Comparison of ENCODE assay signal across 22 cellular contexts in the genomic region with DNA sequence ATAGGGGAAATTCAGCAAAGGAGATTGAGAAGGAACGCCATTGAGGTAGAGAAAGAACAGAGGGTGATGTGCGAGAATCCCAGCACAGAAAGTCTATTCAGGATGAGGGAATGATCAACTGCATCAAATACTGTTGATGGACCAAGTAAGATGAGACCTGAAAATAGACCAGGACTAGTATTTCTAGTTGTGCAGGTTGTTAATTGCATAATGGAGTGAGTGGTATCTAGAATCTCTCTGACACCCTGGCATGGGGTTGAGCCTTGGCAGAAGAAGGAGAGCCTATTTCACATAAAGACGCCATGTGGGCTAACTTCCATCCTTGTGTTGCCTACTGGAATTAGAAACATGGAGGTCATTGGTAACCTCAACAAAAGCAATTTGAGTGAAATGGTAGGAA.
A peak's percentile ranks its signal among the peaks of the same experiment; 100 is the strongest.
DNase-seq lines count a peak whose midpoint lies in the region; ATAC-seq, FAIRE-seq and TF ChIP-seq lines count a peak whose summit lies in the region.
"Had no signal": no experiment of that assay in that cellular context is flagged by ENCODE, and none has a peak within 500 bp of the region (broad histone marks: within the 10 kb centered on the region; RNA-seq: fewer than 3 reads in every experiment).

No MANE protein-coding gene starts in this region.

- POLR2A ChIA-PET in PC-9 (lab: Charles Lee; ENCODE audit: unreplicated experiment) = no interaction called here

- H3F3A ChIP-seq in PC-9 (ENCODE audit: insufficient read depth, low read depth) = no peaks in the 10 kb centered on the region

- H3K4me3 Mint-ChIP-seq in endodermal cell = no peak overlapping the region
- H3K4me3 Mint-ChIP-seq: B cell; CD4-positive, alpha-beta T cell; CD8-positive, alpha-beta T cell had no signal

- no peaks in the 10 kb centered on the region for H3K27me3 Mint-ChIP-seq in endodermal cell (ENCODE audit: insufficient read depth)
- H3K27me3 Mint-ChIP-seq: B cell; CD4-positive, alpha-beta T cell had no signal

- no peaks in the 10 kb centered on the region for H3K4me1 Mint-ChIP-seq in endodermal cell
- H3K4me1 Mint-ChIP-seq: B cell had no signal

- peak; percentile 89 for FAIRE-seq in bronchial epithelial cell (lab: Jason Lieb, UNC)
- FAIRE-seq: A549, D721Med, G401.6, GM12891 had no signal

- TF ChIP-seq CTCF in PC-9 (conservative IDR thresholded peaks at IDR 0.05) (no peak), bronchial epithelial cell (IDR thresholded peaks at IDR 0.05; ENCODE audit: insufficient read depth, low read length, severe bottlenecking) (no peak), epithelial cell of esophagus (IDR thresholded peaks at IDR 0.05; ENCODE audit: insufficient read depth, low read depth, low read length, missing control alignments) (no peak), gastrocnemius medialis (IDR thresholded peaks at IDR 0.05 in 4 of 5, conservative IDR thresholded peaks at IDR 0.05 in 1 of 5) (no peak), endodermal cell (conservative IDR thresholded peaks at IDR 0.05) (no peak)

- H3K36me3 ChIP-seq in PC-9 (ENCODE audit: low read depth) (no peaks in the 10 kb centered on the region), bronchial epithelial cell (ENCODE audit: control insufficient read depth, insufficient read depth, low read length) (no peaks in the 10 kb centered on the region), gastrocnemius medialis (no peaks in the 10 kb centered on the region), endodermal cell (ENCODE audit: control insufficient read depth, insufficient read depth, low read length) (no peaks in the 10 kb centered on the region)

- no peak overlapping the region for H2AFZ ChIP-seq in PC-9

- CTCF ChIA-PET in PC-9 (lab: Charles Lee) = interaction anchor here (0.6 to 0.7 kb wide), 2 partner anchors 13 to 1386 kb away, joined by 5 read pairs; no protein-coding TSS in a partner anchor

- H3K4me3 ChIP-seq in PC-9 (no peak overlapping the region), bronchial epithelial cell (ENCODE audit: low read depth, low read length) (no peak overlapping the region), epithelial cell of esophagus (ENCODE audit: low read length) (no peak overlapping the region), gastrocnemius medialis (no peak overlapping the region), endodermal cell (ENCODE audit: low read length) (no peak overlapping the region)
- H3K4me3 ChIP-seq: A549; BLaER1 treated with 17β-estradiol and CSF1 and Interleukin-3, amounts not matched to agents 10 nM and 100 nM had no signal

- DNase-seq in PC-9 (peak in 1 of 2 experiments; percentile 52), bronchial epithelial cell (ENCODE audit: low read depth) (peak; percentile 21), epithelial cell of esophagus (ENCODE audit: low read depth) (peak; percentile 57), gastrocnemius medialis (no peak), endodermal cell (no peak), hepatic stellate cell (ENCODE audit: low spot score) (no peak)
- no peak for DNase-seq in activated CD4-positive, alpha-beta T cell treated with anti-CD3 and anti-CD28 coated beads, Interleukin-2, amount 50 U/mL, for 48 hours
- DNase-seq: AML-193; Caco-2; Calu3; CD4-positive, alpha-beta T cell; CD8-positive, alpha-beta T cell; DMS79 treated with DMSO at 0.1 percent for 48 hours; GF-D8 had no signal

- H3K9me3 ChIP-seq in PC-9 (ENCODE audit: insufficient read depth, low read depth) (no peaks in the 10 kb centered on the region; the same call in 1 of the 2 replicates), gastrocnemius medialis (no peaks in the 10 kb centered on the region), endodermal cell (ENCODE audit: control insufficient read depth, low read length) (no peaks in the 10 kb centered on the region)
- H3K9me3 ChIP-seq: A549, Caco-2 had no signal

- H3K9ac ChIP-seq in endodermal cell (ENCODE audit: extremely low read depth, low read length, poor library complexity, severe bottlenecking) = no peak overlapping the region
- H3K9ac ChIP-seq: BLaER1 treated with 17β-estradiol and CSF1 and Interleukin-3, amounts not matched to agents 10 nM and 100 nM had no signal

- 96 to 100% methylated on average over 2 to 3 of the region's 3 CpGs for WGBS in endodermal cell (ENCODE audit: insufficient coverage in 1 of 2, insufficient read length in 1 of 2), 2 experiments

- H3K79me2 ChIP-seq in PC-9 (ENCODE audit: low read depth) = no peaks in the 10 kb centered on the region

- intact Hi-C loops in PC-9 (cut with micrococcal nuclease; ENCODE audit: unreplicated experiment) = no loop called here
- intact Hi-C loops in gastrocnemius medialis (cut with DNase I; ENCODE audit: low total_unique reads) = no loop called here

- H3K27ac ChIP-seq in PC-9 (no peak overlapping the region), gastrocnemius medialis (peak overlapping the region; percentile 17 to 43 (median 32)), endodermal cell (ENCODE audit: low read depth, low read length) (no peak overlapping the region)
- H3K27ac ChIP-seq: 22Rv1; A549; BLaER1 treated with 17β-estradiol and CSF1 and Interleukin-3, amounts not matched to agents 10 nM and 100 nM; C4-2B had no signal

- H4K20me1 ChIP-seq in PC-9 (ENCODE audit: insufficient read depth) = no peaks in the 10 kb centered on the region

- BruUV-seq in PC-9 (replicated peaks; lab: Mats Ljungman, UMichigan) = no TSS peak

- ATAC-seq in gastrocnemius medialis = no peak
- ATAC-seq: A549; CD8-positive, alpha-beta T cell had no signal

- in situ Hi-C loops in gastrocnemius medialis (cut with MboI; ENCODE audit: low sequenced_read_pairs in 4 of 4) = loop anchor here in 1 of 4 donors (25.0 kb wide), 1 partner anchor 226 kb away; no protein-coding TSS in a partner anchor

- H3K9me3 Mint-ChIP-seq in endodermal cell = no peaks in the 10 kb centered on the region
- H3K9me3 Mint-ChIP-seq: CD4-positive, alpha-beta T cell; CD8-positive, alpha-beta T cell had no signal

- H3K27ac Mint-ChIP-seq in endodermal cell = no peak overlapping the region
- H3K27ac Mint-ChIP-seq: B cell; CD4-positive, alpha-beta T cell; CD8-positive, alpha-beta T cell had no signal

- no peaks in the 10 kb centered on the region for H3K9me2 ChIP-seq in PC-9 (ENCODE audit: insufficient read depth)

- H3K27me3 ChIP-seq in PC-9 (ENCODE audit: insufficient read depth, low read depth) = no peaks in the 10 kb centered on the region
- H3K27me3 ChIP-seq in bronchial epithelial cell (ENCODE audit: control insufficient read depth, insufficient read depth, low read length) = no peaks in the 10 kb centered on the region
- H3K27me3 ChIP-seq in gastrocnemius medialis = no peaks in the 10 kb centered on the region
- H3K27me3 ChIP-seq in endodermal cell (ENCODE audit: control insufficient read depth, insufficient read depth, low read length, poor library complexity, severe bottlenecking) = no peaks in the 10 kb centered on the region

- no peaks in the 10 kb centered on the region for H3K36me3 Mint-ChIP-seq in endodermal cell (ENCODE audit: low read depth)

- no peak for TF ChIP-seq POLR2A in gastrocnemius medialis (IDR thresholded peaks at IDR 0.05)

- peaks cover 17% of the 10 kb centered on the region for H3K4me1 ChIP-seq in PC-9 (replicated peaks; ENCODE audit: insufficient read depth)
- H3K4me1 ChIP-seq in gastrocnemius medialis = peaks cover 10 to 12% of the 10 kb centered on the region in 2 donors
- H3K4me1 ChIP-seq in endodermal cell (ENCODE audit: control insufficient read depth, insufficient read depth, low read length) = no peaks in the 10 kb centered on the region
- H3K4me1 ChIP-seq: Caco-2 had no signal

- 0 out of 2 replicates have a peak overlapping the region, but pooled peaks have one; percentile 3 for H3K4me2 ChIP-seq in PC-9
- H3K4me2 ChIP-seq: A549; BLaER1 treated with 17β-estradiol and CSF1 and Interleukin-3, amounts not matched to agents 10 nM and 100 nM had no signal

Comparison
In these comparisons a context has a peak if more than half of its experiments do, and no peak if none do; other contexts are left out.
1. DNase-seq: peak in bronchial epithelial cell (single experiment) and epithelial cell of esophagus (single experiment); none in gastrocnemius medialis (0 of 2), endodermal cell (single experiment), hepatic stellate cell (single experiment) and activated CD4-positive, alpha-beta T cell treated with anti-CD3 and anti-CD28 coated beads, Interleukin-2, amount 50 U/mL, for 48 hours (0 of 2).
2. H3K27ac ChIP-seq: peak in gastrocnemius medialis (4 of 4); none in PC-9 (single experiment) and endodermal cell (single experiment).